ENCODE assay signal across 1 cellular context in genomic region chr4:150219841-150220240, GRCh38.
TF ChIP-seq lines count a peak whose summit lies in the region.

No MANE protein-coding gene starts in this region.

TF ChIP-seq in IMR-90, 13 proteins besides CTCF, POLR2A, EP300 and RAD21 (continued from another document):
- TF ChIP-seq ELK1 (IDR thresholded peaks at IDR 0.05; ENCODE audit: borderline replicate concordance, low read depth, low read length): no peak
- no peak for TF ChIP-seq MAZ (IDR thresholded peaks at IDR 0.05; ENCODE audit: borderline replicate concordance, low read depth, low read length)
- TF ChIP-seq RCOR1 (IDR thresholded peaks at IDR 0.05; ENCODE audit: insufficient replicate concordance, low read length): no peak
- TF ChIP-seq CEBPB (IDR thresholded peaks at IDR 0.05; ENCODE audit: low read depth, low read length): no peak
- no peak for TF ChIP-seq NFE2L2 (IDR thresholded peaks at IDR 0.05; ENCODE audit: low read depth, low read length)
- TF ChIP-seq USF2 (IDR thresholded peaks at IDR 0.05; ENCODE audit: low read depth, low read length): no peak
- no peak for TF ChIP-seq FOS (IDR thresholded peaks at IDR 0.05; ENCODE audit: low read depth, low read length)
- no peak for TF ChIP-seq SMC3 (IDR thresholded peaks at IDR 0.05; ENCODE audit: low read depth, low read length)
- no peak for TF ChIP-seq BHLHE40 (IDR thresholded peaks at IDR 0.05; ENCODE audit: low read depth, low read length)
- no peak for TF ChIP-seq RFX5 (IDR thresholded peaks at IDR 0.05; ENCODE audit: low read depth, low read length)
- TF ChIP-seq MXI1 (IDR thresholded peaks at IDR 0.05; ENCODE audit: borderline replicate concordance, low read depth, low read length): no peak
- TF ChIP-seq CHD1 (IDR thresholded peaks at IDR 0.05; ENCODE audit: low read depth, low read length): no peak
